10 cellular contexts compared by ENCODE assay signal in genomic region chr17:73093286-73093685, GRCh38. TPM values are rescaled to one million over a fixed set of nuclear protein-coding genes. Genes with fewer than 3 reads are reported as not detected.
DNase-seq lines count a peak whose midpoint lies in the region; ATAC-seq, FAIRE-seq and TF ChIP-seq lines count a peak whose summit lies in the region.
"Had no signal": no experiment of that assay in that cellular context is flagged by ENCODE, and none has a peak within 500 bp of the region (broad histone marks: within the 10 kb centered on the region; RNA-seq: fewer than 3 reads in every experiment).

No MANE protein-coding gene starts in this region.

- in situ Hi-C loops in GM23248 (cut with MboI), result no loop called here

- peaks cover 0 to 40% (median 28%) of the 10 kb centered on the region in 4 donors for H3K4me1 Mint-ChIP-seq in CD4-positive, CD25-positive, alpha-beta regulatory T cell
- peaks cover 4% of the 10 kb centered on the region for H3K4me1 Mint-ChIP-seq in astrocyte (ENCODE audit: low read depth, unreplicated experiment)

- H3K27me3 ChIP-seq in CD4-positive, CD25-positive, alpha-beta regulatory T cell (ENCODE audit: control insufficient read depth, insufficient read depth, low read length), result no peaks in the 10 kb centered on the region
- no peaks in the 10 kb centered on the region for H3K27me3 ChIP-seq in GM23248 (replicated peaks; ENCODE audit: insufficient read depth)
- peaks cover 3% of the 10 kb centered on the region for H3K27me3 ChIP-seq in astrocyte (ENCODE audit: insufficient read depth, low read length)
- H3K27me3 ChIP-seq in parathyroid adenoma (ENCODE audit: control insufficient read depth, insufficient read depth, low read length), result no peaks in the 10 kb centered on the region

- H3K9ac ChIP-seq in GM23248 (no peak overlapping the region), astrocyte (ENCODE audit: low read length) (no peak overlapping the region), parathyroid adenoma (no peak overlapping the region)

- peaks cover 0 to 2% (median 0%) of the 10 kb centered on the region in 7 donors for H3K9me3 Mint-ChIP-seq in CD4-positive, CD25-positive, alpha-beta regulatory T cell
- H3K9me3 Mint-ChIP-seq in astrocyte (ENCODE audit: unreplicated experiment), result peaks cover 1% of the 10 kb centered on the region
- H3K9me3 Mint-ChIP-seq: activated naive CD8-positive, alpha-beta T cell treated with anti-CD3 and anti-CD28 coated beads, Interleukin-2, amount 10 ng/mL, durations not matched to agents 7 days and 5 days; stimulated activated naive CD8-positive, alpha-beta T cell treated with anti-CD3 and anti-CD28 coated beads, Interleukin-15, Interleukin-2, amounts not matched to agents 100 ng/mL and 50 ng/mL, for 24 hours had no signal

- no peaks in the 10 kb centered on the region for H3K79me2 ChIP-seq in GM23248 (ENCODE audit: insufficient read depth)
- H3K79me2 ChIP-seq in astrocyte (ENCODE audit: insufficient read depth, low read length), result no peaks in the 10 kb centered on the region
- no peaks in the 10 kb centered on the region for H3K79me2 ChIP-seq in parathyroid adenoma

- no peak for TF ChIP-seq CTCF in astrocyte (IDR thresholded peaks at IDR 0.05; ENCODE audit: insufficient read depth, low read depth, low read length)
- TF ChIP-seq CTCF in parathyroid adenoma (IDR thresholded peaks at IDR 0.05), result no peak

- DNase-seq in CD4-positive, CD25-positive, alpha-beta regulatory T cell, result no peak
- DNase-seq in GM23248 (no peak), astrocyte (ENCODE audit: low read depth) (no peak), hypothalamus (lab: John Stamatoyannopoulos, UW) (no peak), RCC 7860 (ENCODE audit: low spot score) (no peak), posterior cingulate gyrus (no peak), NCI-H2171 (lab: John Stamatoyannopoulos, UW) (no peak)

- H3K9me3 ChIP-seq in CD4-positive, CD25-positive, alpha-beta regulatory T cell (ENCODE audit: control insufficient read depth in 2 of 2, low read length in 2 of 2), result no peaks in the 10 kb centered on the region
- H3K9me3 ChIP-seq in GM23248 (ENCODE audit: low read depth) (no peaks in the 10 kb centered on the region), astrocyte (ENCODE audit: insufficient read depth, low read depth, low read length) (no peaks in the 10 kb centered on the region), parathyroid adenoma (ENCODE audit: control insufficient read depth, low read length) (no peaks in the 10 kb centered on the region)

- no peak overlapping the region for H3K27ac ChIP-seq in CD4-positive, CD25-positive, alpha-beta regulatory T cell (ENCODE audit: insufficient read depth, low read length, poor library complexity, severe bottlenecking)
- H3K27ac ChIP-seq in GM23248, result no peak overlapping the region
- no peak overlapping the region for H3K27ac ChIP-seq in astrocyte (ENCODE audit: low read depth, low read length)
- no peak overlapping the region for H3K27ac ChIP-seq in parathyroid adenoma

- peak overlapping the region; percentile 92 for H3K4me2 ChIP-seq in GM23248 (ENCODE audit: unreplicated experiment)
- no peak overlapping the region for H3K4me2 ChIP-seq in astrocyte (ENCODE audit: low read length)
- no peak overlapping the region for H3K4me2 ChIP-seq in parathyroid adenoma (ENCODE audit: low read length)

- peak overlapping the region; percentile 92 for H2AFZ ChIP-seq in GM23248
- H2AFZ ChIP-seq in astrocyte (ENCODE audit: low read depth, low read length), result no peak overlapping the region
- H2AFZ ChIP-seq in parathyroid adenoma, result peak overlapping the region; percentile 87

- H3K4me3 Mint-ChIP-seq in CD4-positive, CD25-positive, alpha-beta regulatory T cell, result peak overlapping the region in 1 of 4 donors; percentile 97
- H3K4me3 Mint-ChIP-seq in astrocyte (ENCODE audit: unreplicated experiment), result peak overlapping the region; percentile 57

- no peak for ATAC-seq in CD4-positive, CD25-positive, alpha-beta regulatory T cell (ENCODE audit: low read depth in 2 of 2)

- H3K9me2 ChIP-seq in GM23248 (ENCODE audit: insufficient read depth), result no peaks in the 10 kb centered on the region

- FAIRE-seq in astrocyte (lab: Jason Lieb, UNC) (no peak), RCC 7860 (lab: Jason Lieb, UNC) (no peak)

- H4K20me1 ChIP-seq in GM23248 (ENCODE audit: insufficient read depth), result no peaks in the 10 kb centered on the region
- H4K20me1 ChIP-seq in astrocyte (ENCODE audit: insufficient read depth, low read length), result peaks cover 13% of the 10 kb centered on the region

- intact Hi-C loops in posterior cingulate gyrus (cut with DNase I), result loop anchor here (5.0 kb wide), 2 partner anchors 99 to 106 kb away; partner anchors contain the start of gene COG1

- H3K4me3 ChIP-seq in CD4-positive, CD25-positive, alpha-beta regulatory T cell (ENCODE audit: low read depth, low read length), result peak overlapping the region; percentile 86
- H3K4me3 ChIP-seq in GM23248, result peak overlapping the region; percentile 75
- H3K4me3 ChIP-seq in astrocyte (ENCODE audit: insufficient read depth, low read depth, low read length), result no peak overlapping the region
- no peak overlapping the region for H3K4me3 ChIP-seq in parathyroid adenoma (ENCODE audit: low read depth, low read length)

- peaks cover 5% of the 10 kb centered on the region for H3K36me3 Mint-ChIP-seq in CD4-positive, CD25-positive, alpha-beta regulatory T cell
- H3K36me3 Mint-ChIP-seq in astrocyte (ENCODE audit: low read depth, unreplicated experiment), result peaks cover 5% of the 10 kb centered on the region

- H3K27me3 Mint-ChIP-seq in CD4-positive, CD25-positive, alpha-beta regulatory T cell, result peaks cover 21% of the 10 kb centered on the region
- H3K27me3 Mint-ChIP-seq in astrocyte (ENCODE audit: low read depth, unreplicated experiment), result peaks cover 18% of the 10 kb centered on the region
- H3K27me3 Mint-ChIP-seq: stimulated activated naive CD8-positive, alpha-beta T cell treated with anti-CD3 and anti-CD28 coated beads, Interleukin-15, Interleukin-2, amounts not matched to agents 100 ng/mL and 50 ng/mL, for 24 hours had no signal

- peaks cover 26% of the 10 kb centered on the region for H3K4me1 ChIP-seq in CD4-positive, CD25-positive, alpha-beta regulatory T cell (ENCODE audit: control insufficient read depth, insufficient read depth, low read length, poor library complexity, severe bottlenecking)
- H3K4me1 ChIP-seq in GM23248 (ENCODE audit: insufficient read depth) (no peaks in the 10 kb centered on the region), astrocyte (ENCODE audit: insufficient read depth, low read length) (peaks cover 13% of the 10 kb centered on the region), parathyroid adenoma (no peaks in the 10 kb centered on the region)

- no peaks in the 10 kb centered on the region for H3K36me3 ChIP-seq in CD4-positive, CD25-positive, alpha-beta regulatory T cell (ENCODE audit: control insufficient read depth, insufficient read depth, low read length)
- no peaks in the 10 kb centered on the region for H3K36me3 ChIP-seq in GM23248 (ENCODE audit: low read depth)
- H3K36me3 ChIP-seq in astrocyte (ENCODE audit: insufficient read depth, low read length), result no peaks in the 10 kb centered on the region
- no peaks in the 10 kb centered on the region for H3K36me3 ChIP-seq in parathyroid adenoma (ENCODE audit: control insufficient read depth, insufficient read depth, low read length)

- no peaks in the 10 kb centered on the region for H3F3A ChIP-seq in GM23248 (ENCODE audit: insufficient read depth)

- WGBS in GM23248 (ENCODE audit: low coverage in 1 of 2, low lambda C conversion rate in 2 of 2, missing lambda C conversion rate in 2 of 2), 2 experiments, result 47 to 48% methylated on average over 9 of the region's 9 CpGs

- no peak overlapping the region for H3K27ac Mint-ChIP-seq in CD4-positive, CD25-positive, alpha-beta regulatory T cell
- H3K27ac Mint-ChIP-seq in astrocyte (ENCODE audit: unreplicated experiment), result no peak overlapping the region

RNA-seq across cellular contexts. Expression of gene SLC39A11, which starts 0.8 kb away (rescaled TPM):
- total RNA-seq in CD4-positive, CD25-positive, alpha-beta regulatory T cell, result 32.2 TPM
- 10 to 100 TPM in 3 of 4 donors, 1 to 10 TPM in 1; 9.3 to 17.0 (median 11.4) TPM for polyA plus RNA-seq in CD4-positive, CD25-positive, alpha-beta regulatory T cell
- 11.7 and 15.2 TPM in 2 replicates for total RNA-seq in GM23248 (2014; rRNA removed; shearing (Covaris generic))
- 15.6 and 16.4 TPM in 2 replicates for polyA plus RNA-seq in GM23248 (2016; fragmentation: Nextera tagmentation; extraction: Ambion mirVana)
- total RNA-seq in astrocyte, result 21.5 and 22.1 TPM in 2 replicates

Comparison
In these comparisons a context has a peak if more than half of its experiments do, and no peak if none do; other contexts are left out.
1. H3K4me3 ChIP-seq: peak in CD4-positive, CD25-positive, alpha-beta regulatory T cell (single experiment) and GM23248 (single experiment); none in astrocyte (single experiment) and parathyroid adenoma (single experiment).